8 cellular contexts compared by ENCODE assay signal in the genomic region with DNA sequence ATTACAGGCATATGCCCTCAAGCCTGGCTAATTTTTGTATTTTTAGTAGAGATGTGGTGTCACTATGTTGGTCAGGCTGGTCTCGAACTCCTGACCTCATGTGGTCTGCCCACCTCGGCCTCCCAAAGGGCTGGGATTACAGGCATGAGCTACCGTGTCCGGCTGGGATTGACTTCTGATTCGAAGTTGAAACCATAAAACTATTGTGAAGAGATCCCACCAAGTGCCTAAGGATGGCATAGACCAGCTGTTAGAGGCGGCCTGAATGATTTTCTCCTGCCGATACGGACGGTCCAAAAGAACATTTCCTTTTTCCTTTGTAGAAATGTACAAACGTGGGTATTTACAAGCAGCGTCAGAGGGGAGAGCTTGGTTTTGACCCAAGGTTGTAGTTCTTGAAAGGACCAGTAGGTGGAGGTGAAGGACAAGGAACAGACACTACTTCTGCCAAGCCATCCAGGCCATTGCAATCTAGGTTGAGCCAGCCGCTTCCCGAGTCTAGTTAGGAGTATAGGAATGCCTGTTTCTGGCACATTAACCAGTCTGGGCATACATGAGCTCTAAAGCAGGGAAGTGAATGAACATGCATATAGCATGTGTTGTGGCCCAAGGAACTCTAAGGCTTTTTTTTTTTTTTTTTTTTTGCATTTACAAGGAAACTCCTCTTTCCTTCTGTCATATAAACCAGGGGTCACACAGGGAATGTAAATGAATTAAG. TPM values are rescaled to one million over a fixed set of nuclear protein-coding genes. Genes with fewer than 3 reads are reported as not detected.
DNase-seq lines count a peak whose midpoint lies in the region; ATAC-seq, FAIRE-seq and TF ChIP-seq lines count a peak whose summit lies in the region.

No MANE protein-coding gene starts in this region.

- H3K36me3 ChIP-seq in SJSA1 (no peaks in the 10 kb centered on the region), parathyroid adenoma (ENCODE audit: control insufficient read depth, insufficient read depth, low read length) (no peaks in the 10 kb centered on the region)

- H3K27ac ChIP-seq in SJSA1 = no peak overlapping the region
- no peak overlapping the region for H3K27ac ChIP-seq in parathyroid adenoma

- DNase-seq in 8988T (peak; percentile 39), GM12891 (ENCODE audit: insufficient read length, low spot score) (peak; percentile 54), MV-4-11 (lab: John Stamatoyannopoulos, UW) (peak; percentile 58), SJSA1 (ENCODE audit: low read depth in 1 of 2, low spot score in 2 of 2) (peak; percentile 69 to 82), frontal cortex (ENCODE audit: low spot score in 2 of 2) (peak; percentile 51 to 74)
- DNase-seq in activated effector memory CD4-positive, alpha-beta T cell treated with Interleukin-2 at 50 U/mL for 16 hours = peak; percentile 23

- no peaks in the 10 kb centered on the region for H3K79me2 ChIP-seq in parathyroid adenoma

- H3K4me1 ChIP-seq in SJSA1 (replicated peaks) = peaks cover 4% of the 10 kb centered on the region; the same call in 1 of the 2 replicates
- H3K4me1 ChIP-seq in parathyroid adenoma = no peaks in the 10 kb centered on the region

- peak; percentile 91 for TF ChIP-seq CTCF in parathyroid adenoma (IDR thresholded peaks at IDR 0.05)

- TF ChIP-seq POLR2A in GM12891 (IDR thresholded peaks at IDR 0.05; ENCODE audit: low read depth, low read length) = no peak

- ATAC-seq in HG02981 (IDR thresholded peaks at IDR 0.05; ENCODE audit: unreplicated experiment) = no peak

- H3K9me3 ChIP-seq in SJSA1 (replicated peaks) (no peaks in the 10 kb centered on the region), parathyroid adenoma (ENCODE audit: control insufficient read depth, low read length) (no peaks in the 10 kb centered on the region)

- H3K4me3 ChIP-seq in SJSA1 (no peak overlapping the region), parathyroid adenoma (ENCODE audit: low read depth, low read length) (no peak overlapping the region)

- H3K27me3 ChIP-seq in SJSA1 (replicated peaks) (no peaks in the 10 kb centered on the region), parathyroid adenoma (ENCODE audit: control insufficient read depth, insufficient read depth, low read length) (no peaks in the 10 kb centered on the region)

- no peak overlapping the region for H3K9ac ChIP-seq in parathyroid adenoma

- H3K4me2 ChIP-seq in parathyroid adenoma (ENCODE audit: low read length) = peak overlapping the region; percentile 26

- peak; percentile 67 for FAIRE-seq in GM12891 (lab: Jason Lieb, UNC)
- no peak for FAIRE-seq in frontal cortex (lab: Jason Lieb, UNC)

- H2AFZ ChIP-seq in parathyroid adenoma = peak overlapping the region; percentile 56

TF ChIP-seq in GM12891, 5 proteins besides CTCF, POLR2A, EP300 and RAD21:
- TF ChIP-seq TAF1 (IDR thresholded peaks at IDR 0.05; ENCODE audit: low read depth, low read length) (no peak), POLR2AphosphoS5 (IDR thresholded peaks at IDR 0.05; ENCODE audit: low read depth, low read length) (no peak), PAX5 (IDR thresholded peaks at IDR 0.05; ENCODE audit: insufficient read depth, low read length, severe bottlenecking) (no peak), POU2F2 (IDR thresholded peaks at IDR 0.05; ENCODE audit: low read depth, low read length) (no peak), SPI1 (IDR thresholded peaks at IDR 0.05; ENCODE audit: low read depth, low read length) (no peak)

RNA-seq across cellular contexts. Expression of gene MOCS3, which starts 29.0 kb away (rescaled TPM):
- 1.6 TPM for polyA plus RNA-seq in GM12891 (2012; ENCODE audit: low read depth, missing spikeins)
- 6.2 and 7.2 TPM in 2 replicates for total RNA-seq in SJSA1 (2014; rRNA removed; shearing (Covaris generic))
- total RNA-seq in frontal cortex = 9.4 TPM

RNA-seq across cellular contexts. Expression of gene DPM1, which starts 29.3 kb away (rescaled TPM):
- polyA plus RNA-seq in GM12891 (2012; ENCODE audit: low read depth, missing spikeins) = 54.4 TPM
- total RNA-seq in SJSA1 (2014; rRNA removed; shearing (Covaris generic)) = 122 and 138 TPM in 2 replicates
- total RNA-seq in frontal cortex = 41.2 TPM

RNA-seq across cellular contexts. Expression of gene KCNG1, which starts 35.3 kb away (rescaled TPM):
- polyA plus RNA-seq in GM12891 (2012; ENCODE audit: low read depth, missing spikeins) = 0.12 TPM
- total RNA-seq in SJSA1 (2014; rRNA removed; shearing (Covaris generic)) = 17.7 and 31.0 TPM in 2 replicates
- 22.4 TPM for total RNA-seq in frontal cortex

RNA-seq across cellular contexts. Expression of gene ADNP, which starts 56.4 kb away (rescaled TPM):
- polyA plus RNA-seq in GM12891 (2012; ENCODE audit: low read depth, missing spikeins) = 20.3 TPM
- total RNA-seq in SJSA1 (2014; rRNA removed; shearing (Covaris generic)) = 18.2 and 20.4 TPM in 2 replicates
- 68.1 TPM for total RNA-seq in frontal cortex

Comparison
In these comparisons a context has a peak if more than half of its experiments do, and no peak if none do; other contexts are left out.
1. DNase-seq: peak in every context shown above with its lines; median percentile 76 in SJSA1; 62 in frontal cortex; 58 in MV-4-11; 54 in GM12891; 39 in 8988T; 23 in activated effector memory CD4-positive, alpha-beta T cell treated with Interleukin-2 at 50 U/mL for 16 hours.